ENCODE assay signal across 8 cellular contexts in the genomic region with DNA sequence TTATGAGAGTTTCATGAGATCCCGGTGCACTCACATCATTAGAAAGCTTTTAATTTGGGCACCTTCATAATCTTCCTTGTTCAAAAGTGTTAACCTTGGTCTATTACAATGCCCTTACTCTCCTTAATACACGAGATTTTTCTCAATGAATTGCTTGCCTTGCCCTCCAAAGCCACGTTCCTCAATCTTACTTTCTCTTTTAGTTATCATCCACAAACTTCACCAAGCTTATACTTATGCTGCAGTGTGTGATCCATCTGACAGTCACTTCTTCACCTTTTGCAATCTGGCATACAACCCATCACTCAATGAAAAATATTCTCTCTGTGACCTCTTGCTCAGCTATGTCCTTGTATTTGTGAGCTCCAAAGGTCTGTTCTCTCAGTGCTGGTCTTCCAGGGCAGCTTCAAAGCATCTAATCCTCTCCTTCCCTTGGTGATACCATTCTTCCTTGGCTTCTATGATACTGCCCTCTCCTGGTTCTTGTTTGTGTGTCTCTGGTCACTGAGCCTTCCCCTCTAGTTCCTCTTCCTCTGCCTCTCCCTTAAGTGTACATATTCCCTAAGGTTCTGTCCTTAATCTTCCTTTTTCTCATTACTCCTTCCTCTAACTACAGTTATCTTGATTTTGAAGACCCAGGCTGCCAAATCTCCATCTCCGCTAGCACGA.
DNase-seq lines count a peak whose midpoint lies in the region; ATAC-seq, FAIRE-seq and TF ChIP-seq lines count a peak whose summit lies in the region.

No MANE protein-coding gene starts in this region.

- no peak for FAIRE-seq in D721Med (lab: Jason Lieb, UNC)

- ATAC-seq in HG03064 (IDR thresholded peaks at IDR 0.05; ENCODE audit: low read depth, unreplicated experiment) (peak; percentile 80), aorta (ENCODE audit: low FRiP score) (peak; percentile 88), HG02610 (IDR thresholded peaks at IDR 0.05; ENCODE audit: unreplicated experiment) (no peak)

- H3K27me3 ChIP-seq in GM06990 (replicated peaks; ENCODE audit: control insufficient read depth, insufficient read depth, low read length) (no peaks in the 10 kb centered on the region), aorta (ENCODE audit: control insufficient read depth in 1 of 2, insufficient read depth in 2 of 2, low read length in 1 of 2) (no peaks in the 10 kb centered on the region)

- no peak for DNase-seq in GM06990 (ENCODE audit: extremely low read depth, insufficient read length)
- DNase-seq in SW480 (ENCODE audit: low spot score): peak; percentile 45
- DNase-seq in hepatic stellate cell (ENCODE audit: low spot score): peak; percentile 45
- no peak for DNase-seq in aorta
- no peak for DNase-seq in D721Med (ENCODE audit: insufficient read length, low spot score)
- DNase-seq in activated naive CD4-positive, alpha-beta T cell treated with anti-CD3 and anti-CD28 coated beads, Interleukin-2, amount 50 U/mL, for 16 hours: no peak

- H3K4me3 ChIP-seq in GM06990 (replicated peaks; ENCODE audit: low read depth, low read length): no peak overlapping the region
- peak overlapping the region; percentile 20 to 87 for H3K4me3 ChIP-seq in aorta (ENCODE audit: low read length in 2 of 2)

- no peaks in the 10 kb centered on the region for H3K4me1 ChIP-seq in aorta (ENCODE audit: control insufficient read depth in 1 of 2, insufficient read depth in 2 of 2, low read length in 2 of 2)

- 38 to 42% methylated on average over 5 of the region's 5 CpGs for WGBS in aorta, 2 donors

- TF ChIP-seq CTCF in GM06990 (IDR thresholded peaks at IDR 0.05; ENCODE audit: insufficient read depth, low read length, poor library complexity, severe bottlenecking) (peak; percentile 50), D721Med (IDR thresholded peaks at IDR 0.05; ENCODE audit: insufficient read depth, missing control alignments) (no peak)

- peak overlapping the region in 1 of 2 donors; percentile 40 for H3K27ac ChIP-seq in aorta (ENCODE audit: low read depth in 1 of 2, low read length in 2 of 2)

- intact Hi-C loops in aorta (cut with DNase I): loop anchor here in 1 of 2 donors (5.0 kb wide), 1 partner anchor 260 kb away; no protein-coding TSS in a partner anchor

- no peaks in the 10 kb centered on the region for H3K9me3 ChIP-seq in aorta (ENCODE audit: control insufficient read depth, low read length)

- no peaks in the 10 kb centered on the region for H3K36me3 ChIP-seq in GM06990 (ENCODE audit: control insufficient read depth, insufficient read depth, low read length)
- H3K36me3 ChIP-seq in aorta (ENCODE audit: control insufficient read depth in 1 of 2, insufficient read depth in 2 of 2, low read length in 1 of 2): no peaks in the 10 kb centered on the region

Comparison
In these comparisons a context has a peak if more than half of its experiments do, and no peak if none do; other contexts are left out.
1. DNase-seq: peak in SW480 (single experiment) and hepatic stellate cell (single experiment); none in GM06990 (single experiment), aorta (0 of 2), D721Med (single experiment) and activated naive CD4-positive, alpha-beta T cell treated with anti-CD3 and anti-CD28 coated beads, Interleukin-2, amount 50 U/mL, for 16 hours (single experiment).